Comparison of ENCODE assay signal across 8 cellular contexts in genomic region chr10:74888947-74889661, GRCh38.
A peak's percentile ranks its signal among the peaks of the same experiment; 100 is the strongest.
DNase-seq lines count a peak whose midpoint lies in the region; ATAC-seq and TF ChIP-seq lines count a peak whose summit lies in the region.

No MANE protein-coding gene starts in this region.

- intact Hi-C loops in stomach (cut with DNase I; ENCODE audit: low total_unique reads), result no loop called here
- intact Hi-C loops in activated CD4-positive, alpha-beta T cell treated with anti-CD3 and anti-CD28 coated beads, Interleukin-2, amount 10 ng/mL, durations not matched to agents 24 days and 14 days (cut with micrococcal nuclease), result no loop called here

- no peaks in the 10 kb centered on the region for H3K27me3 ChIP-seq in stomach

- H3K36me3 Mint-ChIP-seq in mesothelial cell of epicardium, result no peaks in the 10 kb centered on the region
- H3K36me3 Mint-ChIP-seq in activated CD4-positive, alpha-beta T cell treated with anti-CD3 and anti-CD28 coated beads, Interleukin-2, amount 10 ng/mL, durations not matched to agents 24 days and 14 days (ENCODE audit: low read depth), result peaks cover 2% of the 10 kb centered on the region

- peak; percentile 22 for DNase-seq in EH (ENCODE audit: low read depth)
- DNase-seq in cerebellar cortex (ENCODE audit: low spot score), result peak; percentile 56
- no peak for DNase-seq in mesothelial cell of epicardium (ENCODE audit: low spot score in 2 of 2, unreplicated experiment in 2 of 2)
- no peak for DNase-seq in stomach
- no peak for DNase-seq in activated CD4-positive, alpha-beta T cell treated with anti-CD3 and anti-CD28 coated beads, Interleukin-2, amount 10 ng/mL, durations not matched to agents 24 days and 14 days
- no peak for DNase-seq in GOT3 (lab: John Stamatoyannopoulos, UW)

- TF ChIP-seq CTCF in mesothelial cell of epicardium (IDR thresholded peaks at IDR 0.05; ENCODE audit: unreplicated experiment) (no peak), stomach (IDR thresholded peaks at IDR 0.05) (no peak)

- H3K27ac ChIP-seq in stomach, result peak overlapping the region in 1 of 5 donors; percentile 31

- no peaks in the 10 kb centered on the region for H3K36me3 ChIP-seq in stomach

- no peak for TF ChIP-seq POLR2A in stomach (IDR thresholded peaks at IDR 0.05)

- peak overlapping the region; percentile 70 for H3K27ac Mint-ChIP-seq in mesothelial cell of epicardium
- H3K27ac Mint-ChIP-seq in activated CD4-positive, alpha-beta T cell treated with anti-CD3 and anti-CD28 coated beads, Interleukin-2, amount 10 ng/mL, durations not matched to agents 24 days and 14 days, result no peak overlapping the region

- no peaks in the 10 kb centered on the region for H3K9me3 ChIP-seq in stomach

- ATAC-seq in HG03565 (IDR thresholded peaks at IDR 0.05; ENCODE audit: unreplicated experiment), result no peak

- H3K9me3 Mint-ChIP-seq in mesothelial cell of epicardium, result no peaks in the 10 kb centered on the region
- no peaks in the 10 kb centered on the region for H3K9me3 Mint-ChIP-seq in activated CD4-positive, alpha-beta T cell treated with anti-CD3 and anti-CD28 coated beads, Interleukin-2, amount 10 ng/mL, durations not matched to agents 24 days and 14 days

- no peaks in the 10 kb centered on the region for H3K27me3 Mint-ChIP-seq in mesothelial cell of epicardium (ENCODE audit: low read depth)
- H3K27me3 Mint-ChIP-seq in activated CD4-positive, alpha-beta T cell treated with anti-CD3 and anti-CD28 coated beads, Interleukin-2, amount 10 ng/mL, durations not matched to agents 24 days and 14 days, result no peaks in the 10 kb centered on the region

- 80 to 90% (median 81%) methylated on average over 6 of the region's 6 CpGs for whole genome bisulfite sequencing in stomach, 5 donors

- H3K4me3 Mint-ChIP-seq in mesothelial cell of epicardium, result no peak overlapping the region
- H3K4me3 Mint-ChIP-seq in activated CD4-positive, alpha-beta T cell treated with anti-CD3 and anti-CD28 coated beads, Interleukin-2, amount 10 ng/mL, durations not matched to agents 24 days and 14 days, result no peak overlapping the region

- peak; percentile 52 for TF ChIP-seq RAD21 in Ishikawa (IDR thresholded peaks at IDR 0.05; ENCODE audit: low read depth)

- H3K4me1 Mint-ChIP-seq in mesothelial cell of epicardium, result peaks cover 37% of the 10 kb centered on the region
- H3K4me1 Mint-ChIP-seq in activated CD4-positive, alpha-beta T cell treated with anti-CD3 and anti-CD28 coated beads, Interleukin-2, amount 10 ng/mL, durations not matched to agents 24 days and 14 days, result peaks cover 2% of the 10 kb centered on the region

- no peak for TF ChIP-seq EP300 in Ishikawa (IDR thresholded peaks at IDR 0.05; ENCODE audit: borderline replicate concordance)
- no peak for TF ChIP-seq EP300 in stomach (IDR thresholded peaks at IDR 0.05)

- no peak overlapping the region for H3K4me3 ChIP-seq in stomach

- peaks cover 23 to 88% (median 49%) of the 10 kb centered on the region in 4 donors for H3K4me1 ChIP-seq in stomach

TF ChIP-seq in Ishikawa, 13 proteins besides CTCF, POLR2A, EP300 and RAD21:
- TF ChIP-seq TCF12 (IDR thresholded peaks at IDR 0.05; ENCODE audit: low read depth), result no peak
- TF ChIP-seq CEBPB (IDR thresholded peaks at IDR 0.05), result no peak
- TF ChIP-seq TAF1 (IDR thresholded peaks at IDR 0.05; ENCODE audit: low read depth), result no peak

Comparison
In these comparisons a context has a peak if more than half of its experiments do, and no peak if none do; other contexts are left out.
1. DNase-seq: peak in EH (single experiment) and cerebellar cortex (single experiment); none in mesothelial cell of epicardium (0 of 2), stomach (single experiment), activated CD4-positive, alpha-beta T cell treated with anti-CD3 and anti-CD28 coated beads, Interleukin-2, amount 10 ng/mL, durations not matched to agents 24 days and 14 days (single experiment) and GOT3 (single experiment).